In genomic region chr21:34986561-34987533, GRCh38 we compare ENCODE assay signal across 8 cellular contexts.
DNase-seq lines count a peak whose midpoint lies in the region; ATAC-seq and TF ChIP-seq lines count a peak whose summit lies in the region.

No MANE protein-coding gene starts in this region.

- DNase-seq in T-helper 9 cell: peak; percentile 42
- DNase-seq in choroid plexus epithelial cell (ENCODE audit: low read depth): peak; percentile 92
- no peak for DNase-seq in OCI-M2 (lab: John Stamatoyannopoulos, UW; ENCODE audit: unreplicated experiment)
- no peak for DNase-seq in NCI-H146 treated with DMSO at 0.1 percent for 48 hours (lab: John Stamatoyannopoulos, UW; ENCODE audit: unreplicated experiment)
- no peak for DNase-seq in NCI-H2196 (lab: John Stamatoyannopoulos, UW; ENCODE audit: unreplicated experiment)

- peak; percentile 40 for TF ChIP-seq CTCF in choroid plexus epithelial cell (conservative IDR thresholded peaks at IDR 0.05; ENCODE audit: low read depth, low read length)

- H3K9ac ChIP-seq in skeletal muscle satellite cell (ENCODE audit: low read depth, low read length): peak overlapping the region; percentile 43

- H3K9me3 ChIP-seq in skeletal muscle satellite cell (replicated peaks; ENCODE audit: low read length): no peaks in the 10 kb centered on the region

- peak overlapping the region; percentile 42 for H3K4me2 ChIP-seq in skeletal muscle satellite cell (ENCODE audit: low read length)

- H3K36me3 ChIP-seq in skeletal muscle satellite cell (ENCODE audit: insufficient read depth, low read length): no peaks in the 10 kb centered on the region

- peak; percentile 68 for ATAC-seq in GM18870 (IDR thresholded peaks at IDR 0.05; ENCODE audit: unreplicated experiment)
- peak; percentile 40 for ATAC-seq in HG03039 (IDR thresholded peaks at IDR 0.05; ENCODE audit: unreplicated experiment)

- peaks cover 55% of the 10 kb centered on the region for H3K4me1 ChIP-seq in skeletal muscle satellite cell (ENCODE audit: control insufficient read depth, insufficient read depth, low read length)

- H3K27me3 ChIP-seq in skeletal muscle satellite cell (ENCODE audit: control insufficient read depth, insufficient read depth, low read length): no peaks in the 10 kb centered on the region

- H3K4me3 ChIP-seq in choroid plexus epithelial cell (ENCODE audit: low read depth, low read length) (no peak overlapping the region), skeletal muscle satellite cell (ENCODE audit: low read length) (no peak overlapping the region)

Comparison
In these comparisons a context has a peak if more than half of its experiments do, and no peak if none do; other contexts are left out.
1. DNase-seq: peak in T-helper 9 cell (single experiment) and choroid plexus epithelial cell (single experiment); none in OCI-M2 (single experiment), NCI-H146 treated with DMSO at 0.1 percent for 48 hours (single experiment) and NCI-H2196 (single experiment).